ENCODE assay signal across 10 cellular contexts in the genomic region with DNA sequence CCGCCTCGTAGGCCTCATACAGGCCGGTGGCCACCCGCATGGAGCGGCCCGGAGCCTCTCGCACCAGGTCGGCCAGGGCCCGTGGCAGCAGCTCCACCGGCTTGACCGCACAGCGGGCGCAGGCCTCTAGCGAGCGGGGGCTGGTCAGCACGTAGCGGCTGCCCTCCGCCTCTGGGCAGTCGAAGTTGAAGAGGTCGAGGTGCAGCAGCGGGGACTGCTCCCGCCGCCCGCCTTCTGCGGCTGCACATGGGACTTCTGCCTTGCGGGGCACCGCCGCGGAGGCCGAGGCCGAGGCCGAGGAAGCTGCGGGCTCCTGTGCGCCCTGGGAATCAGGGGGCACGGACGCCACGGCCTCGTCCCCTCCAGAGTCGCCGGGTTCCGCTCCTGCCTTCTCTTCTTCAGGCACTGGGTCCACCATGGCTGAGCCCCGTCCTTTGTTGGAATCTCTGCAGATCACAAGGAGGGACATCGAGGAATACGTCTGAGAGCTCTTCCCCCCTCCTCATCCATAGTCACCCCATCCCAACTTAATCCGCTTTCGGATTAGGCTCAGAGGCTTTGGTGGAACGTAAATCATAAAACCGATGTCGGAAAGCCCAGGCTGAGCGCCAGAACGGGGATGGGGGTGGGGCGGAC. TPM values are rescaled to one million over a fixed set of nuclear protein-coding genes. Genes with fewer than 3 reads are reported as not detected.
DNase-seq lines count a peak whose midpoint lies in the region; ATAC-seq lines count a peak whose summit lies in the region.
"Had no signal": no experiment of that assay in that cellular context is flagged by ENCODE, and none has a peak within 500 bp of the region (broad histone marks: within the 10 kb centered on the region; RNA-seq: fewer than 3 reads in every experiment).

No MANE protein-coding gene starts in this region.

- no peak for ATAC-seq in stimulated activated naive CD8-positive, alpha-beta T cell treated with anti-CD3 and anti-CD28 coated beads, Interleukin-15, Interleukin-2, amounts not matched to agents 100 U/mL and 50 U/mL, for 24 hours
- no peak for ATAC-seq in activated T-helper 17 cell treated with anti-CD3 and anti-CD28 coated beads, Interleukin-2, amount 50 U/mL, for 72 hours (replicated peaks)
- no peak for ATAC-seq in HG03520 (IDR thresholded peaks at IDR 0.05; ENCODE audit: unreplicated experiment)

- peaks cover 8% of the 10 kb centered on the region for H3K4me1 Mint-ChIP-seq in stimulated activated naive CD8-positive, alpha-beta T cell treated with anti-CD3 and anti-CD28 coated beads, Interleukin-15, Interleukin-2, amounts not matched to agents 100 ng/mL and 50 ng/mL, for 24 hours (ENCODE audit: low read depth)
- peaks cover 5% of the 10 kb centered on the region for H3K4me1 Mint-ChIP-seq in activated T-helper 17 cell treated with anti-CD3 and anti-CD28 coated beads, Interleukin-2, amount 50 U/mL, for 72 hours
- peaks cover 11% of the 10 kb centered on the region for H3K4me1 Mint-ChIP-seq in activated CD4-positive, alpha-beta memory T cell treated with anti-CD3 and anti-CD28 coated beads for 36 hours (ENCODE audit: low read depth)

- peak overlapping the region; percentile 26 to 73 for H3K4me3 ChIP-seq in muscle layer of duodenum (ENCODE audit: low read depth in 1 of 2, low read length in 2 of 2)

- intact Hi-C loops in activated CD4-positive, alpha-beta memory T cell treated with anti-CD3 and anti-CD28 coated beads for 36 hours (cut with micrococcal nuclease) = no loop called here
- intact Hi-C loops in head of caudate nucleus (cut with DNase I) = no loop called here

- H3K27ac ChIP-seq in muscle layer of duodenum (ENCODE audit: low read length) = no peak overlapping the region
- H3K27ac ChIP-seq: tibial nerve had no signal

- no peaks in the 10 kb centered on the region for H3K9me3 ChIP-seq in muscle layer of duodenum (ENCODE audit: control insufficient read depth in 1 of 2, low read length in 2 of 2)
- H3K9me3 ChIP-seq: tibial nerve had no signal

- CTCF ChIA-PET in activated CD4-positive, alpha-beta memory T cell treated with anti-CD3 and anti-CD28 coated beads for 36 hours (lab: Charles Lee) = interaction anchor here (1.0 to 4.5 kb wide), 7 partner anchors 10 to 331 kb away, joined by 3 to 47 read pairs (median 13); no protein-coding TSS in a partner anchor

- H3K36me3 ChIP-seq in muscle layer of duodenum (ENCODE audit: control insufficient read depth in 1 of 2, insufficient read depth in 2 of 2, low read length in 2 of 2) = no peaks in the 10 kb centered on the region
- H3K36me3 ChIP-seq: tibial nerve had no signal

- POLR2A ChIA-PET in activated CD4-positive, alpha-beta memory T cell treated with anti-CD3 and anti-CD28 coated beads for 36 hours (lab: Charles Lee) = no interaction called here

- no peaks in the 10 kb centered on the region for H3K9me3 Mint-ChIP-seq in stimulated activated naive CD8-positive, alpha-beta T cell treated with anti-CD3 and anti-CD28 coated beads, Interleukin-15, Interleukin-2, amounts not matched to agents 100 ng/mL and 50 ng/mL, for 24 hours
- H3K9me3 Mint-ChIP-seq in activated T-helper 17 cell treated with anti-CD3 and anti-CD28 coated beads, Interleukin-2, amount 50 U/mL, for 72 hours = no peaks in the 10 kb centered on the region
- no peaks in the 10 kb centered on the region for H3K9me3 Mint-ChIP-seq in activated CD4-positive, alpha-beta memory T cell treated with anti-CD3 and anti-CD28 coated beads for 36 hours

- H3K27me3 ChIP-seq in muscle layer of duodenum (ENCODE audit: low read depth, low read length) = peaks cover 41% of the 10 kb centered on the region

- H3K27me3 Mint-ChIP-seq in stimulated activated naive CD8-positive, alpha-beta T cell treated with anti-CD3 and anti-CD28 coated beads, Interleukin-15, Interleukin-2, amounts not matched to agents 100 ng/mL and 50 ng/mL, for 24 hours = peaks cover 65% of the 10 kb centered on the region
- peaks cover 43% of the 10 kb centered on the region for H3K27me3 Mint-ChIP-seq in activated T-helper 17 cell treated with anti-CD3 and anti-CD28 coated beads, Interleukin-2, amount 50 U/mL, for 72 hours
- peaks cover 48% of the 10 kb centered on the region for H3K27me3 Mint-ChIP-seq in activated CD4-positive, alpha-beta memory T cell treated with anti-CD3 and anti-CD28 coated beads for 36 hours

- peaks cover 0 to 37% of the 10 kb centered on the region in 2 donors for H3K4me1 ChIP-seq in muscle layer of duodenum (ENCODE audit: control insufficient read depth in 1 of 2, insufficient read depth in 2 of 2, low read length in 2 of 2)

- H3K27ac Mint-ChIP-seq in stimulated activated naive CD8-positive, alpha-beta T cell treated with anti-CD3 and anti-CD28 coated beads, Interleukin-15, Interleukin-2, amounts not matched to agents 100 ng/mL and 50 ng/mL, for 24 hours = no peak overlapping the region
- H3K27ac Mint-ChIP-seq in activated T-helper 17 cell treated with anti-CD3 and anti-CD28 coated beads, Interleukin-2, amount 50 U/mL, for 72 hours = no peak overlapping the region
- no peak overlapping the region for H3K27ac Mint-ChIP-seq in activated CD4-positive, alpha-beta memory T cell treated with anti-CD3 and anti-CD28 coated beads for 36 hours

- H3K36me3 Mint-ChIP-seq in stimulated activated naive CD8-positive, alpha-beta T cell treated with anti-CD3 and anti-CD28 coated beads, Interleukin-15, Interleukin-2, amounts not matched to agents 100 ng/mL and 50 ng/mL, for 24 hours (ENCODE audit: low read depth) = no peaks in the 10 kb centered on the region
- H3K36me3 Mint-ChIP-seq in activated T-helper 17 cell treated with anti-CD3 and anti-CD28 coated beads, Interleukin-2, amount 50 U/mL, for 72 hours (ENCODE audit: low read depth) = peaks cover 5% of the 10 kb centered on the region
- H3K36me3 Mint-ChIP-seq in activated CD4-positive, alpha-beta memory T cell treated with anti-CD3 and anti-CD28 coated beads for 36 hours = no peaks in the 10 kb centered on the region

- DNase-seq in stimulated activated naive CD8-positive, alpha-beta T cell treated with anti-CD3 and anti-CD28 coated beads, Interleukin-15, Interleukin-2, amounts not matched to agents 100 U/mL and 50 U/mL, for 24 hours = no peak
- DNase-seq in activated CD4-positive, alpha-beta memory T cell treated with anti-CD3 and anti-CD28 coated beads for 36 hours = no peak
- DNase-seq in DMS53 (lab: John Stamatoyannopoulos, UW) = no peak
- DNase-seq in head of caudate nucleus = no peak

- peak overlapping the region; percentile 30 for H3K4me3 Mint-ChIP-seq in stimulated activated naive CD8-positive, alpha-beta T cell treated with anti-CD3 and anti-CD28 coated beads, Interleukin-15, Interleukin-2, amounts not matched to agents 100 ng/mL and 50 ng/mL, for 24 hours
- peak overlapping the region; percentile 83 for H3K4me3 Mint-ChIP-seq in activated T-helper 17 cell treated with anti-CD3 and anti-CD28 coated beads, Interleukin-2, amount 50 U/mL, for 72 hours
- H3K4me3 Mint-ChIP-seq in activated CD4-positive, alpha-beta memory T cell treated with anti-CD3 and anti-CD28 coated beads for 36 hours = no peak overlapping the region

RNA-seq across cellular contexts. Expression of gene CCDC177, which starts 1.3 kb away (rescaled TPM):
- total RNA-seq in activated T-helper 17 cell treated with anti-CD3 and anti-CD28 coated beads, Interleukin-2, amount 50 U/mL, for 72 hours = not detected
- total RNA-seq in activated CD4-positive, alpha-beta memory T cell treated with anti-CD3 and anti-CD28 coated beads for 36 hours = not detected
- total RNA-seq: HT1080, tibial nerve had no signal

RNA-seq across cellular contexts. Expression of gene SUSD6, which starts 38.1 kb away (rescaled TPM):
- total RNA-seq in activated T-helper 17 cell treated with anti-CD3 and anti-CD28 coated beads, Interleukin-2, amount 50 U/mL, for 72 hours = 10 to 100 TPM; 76.9 to 96.4 TPM
- 10 to 100 TPM; 69.9 to 72.2 TPM for total RNA-seq in activated CD4-positive, alpha-beta memory T cell treated with anti-CD3 and anti-CD28 coated beads for 36 hours
